Comparison of ENCODE assay signal across 27 cellular contexts in genomic region chr4:185998791-185999190, GRCh38.
A peak's percentile ranks its signal among the peaks of the same experiment; 100 is the strongest.
DNase-seq lines count a peak whose midpoint lies in the region; ATAC-seq and TF ChIP-seq lines count a peak whose summit lies in the region.
"Had no signal": no experiment of that assay in that cellular context is flagged by ENCODE, and none has a peak within 500 bp of the region (broad histone marks: within the 10 kb centered on the region; RNA-seq: fewer than 3 reads in every experiment).

No MANE protein-coding gene starts in this region.

- ATAC-seq in Right ventricle myocardium superior (ENCODE audit: poor library complexity) (peak; percentile 5), left cardiac atrium (no peak), upper lobe of left lung (ENCODE audit: low FRiP score in 2 of 2) (no peak)
- ATAC-seq: A549; activated naive CD4-positive, alpha-beta T cell treated with anti-CD3 and anti-CD28 coated beads, Interleukin-2, amount 50 U/mL, for 72 hours; body of pancreas; psoas muscle had no signal

- H2AFZ ChIP-seq in mammary epithelial cell (ENCODE audit: low read depth, low read length) = no peak overlapping the region
- H2AFZ ChIP-seq: GM23248 had no signal

- CTCF ChIA-PET in mammary epithelial cell (lab: Charles Lee; ENCODE audit: low non-redundant PET) = no interaction called here

- H3K36me3 ChIP-seq in right atrium auricular region = no peaks in the 10 kb centered on the region
- H3K36me3 ChIP-seq in mammary epithelial cell (ENCODE audit: insufficient read depth, low read length) = no peaks in the 10 kb centered on the region
- H3K36me3 ChIP-seq in upper lobe of left lung = no peaks in the 10 kb centered on the region
- H3K36me3 ChIP-seq: neutrophil, vagina had no signal

- TF ChIP-seq CTCF in astrocyte of the cerebellum (IDR thresholded peaks at IDR 0.05; ENCODE audit: low read depth, low read length, missing control alignments) (no peak), right atrium auricular region (IDR thresholded peaks at IDR 0.05) (no peak), mammary epithelial cell (conservative IDR thresholded peaks at IDR 0.05 in 1 of 2, IDR thresholded peaks at IDR 0.05 in 1 of 2; ENCODE audit: extremely low read depth in 1 of 2, insufficient read depth in 1 of 2, low read depth in 1 of 2, low read length in 2 of 2) (no peak), upper lobe of left lung (IDR thresholded peaks at IDR 0.05) (no peak)

- no peak for TF ChIP-seq EP300 in upper lobe of left lung (IDR thresholded peaks at IDR 0.05)

- 82% methylated on average over 5 of the region's 5 CpGs for WGBS in mammary epithelial cell (ENCODE audit: low coverage, missing lambda C conversion rate)
- WGBS in upper lobe of left lung, 2 donors = 82 to 90% methylated on average over 5 of the region's 5 CpGs

- H3K9me3 ChIP-seq in right atrium auricular region = no peaks in the 10 kb centered on the region
- no peaks in the 10 kb centered on the region for H3K9me3 ChIP-seq in mammary epithelial cell (replicated peaks; ENCODE audit: insufficient read depth, low read length)
- no peaks in the 10 kb centered on the region for H3K9me3 ChIP-seq in upper lobe of left lung
- H3K9me3 ChIP-seq: A549, body of pancreas, neutrophil, psoas muscle, SK-N-SH, testis, vagina had no signal

- H3K4me1 ChIP-seq in right atrium auricular region (peaks cover 0 to 7% of the 10 kb centered on the region in 2 donors), mammary epithelial cell (ENCODE audit: insufficient read depth, low read length) (no peaks in the 10 kb centered on the region), upper lobe of left lung (no peaks in the 10 kb centered on the region)
- H3K4me1 ChIP-seq: A549, body of pancreas, psoas muscle, testis, vagina had no signal

- H3K27me3 ChIP-seq in right atrium auricular region (no peaks in the 10 kb centered on the region), mammary epithelial cell (ENCODE audit: insufficient read depth, low read length) (no peaks in the 10 kb centered on the region), upper lobe of left lung (no peaks in the 10 kb centered on the region)
- H3K27me3 ChIP-seq: body of pancreas, neutrophil, testis, vagina had no signal

- H3K79me2 ChIP-seq in mammary epithelial cell (ENCODE audit: insufficient read depth, low read length) = no peaks in the 10 kb centered on the region

- H3K4me3 ChIP-seq in astrocyte of the cerebellum (ENCODE audit: low read depth, low read length) = no peak overlapping the region
- no peak overlapping the region for H3K4me3 ChIP-seq in right atrium auricular region
- H3K4me3 ChIP-seq in mammary epithelial cell (replicated peaks in 1 of 3; ENCODE audit: insufficient read depth in 1 of 3, low read depth in 2 of 3, low read length in 3 of 3) = no peak overlapping the region
- no peak overlapping the region for H3K4me3 ChIP-seq in upper lobe of left lung
- H3K4me3 ChIP-seq: A549, body of pancreas, GM23248, psoas muscle, testis, vagina had no signal

- no peaks in the 10 kb centered on the region for H4K20me1 ChIP-seq in mammary epithelial cell (ENCODE audit: insufficient read depth, low read length)

- TF ChIP-seq POLR2A in upper lobe of left lung (IDR thresholded peaks at IDR 0.05) = no peak

- no TSS peak for BruUV-seq in mammary epithelial cell (replicated peaks; lab: Mats Ljungman, UMichigan)

- dilution Hi-C loops in mammary epithelial cell (cut with HindIII; ENCODE audit: low sequenced_read_pairs) = no loop called here

- in situ Hi-C loops in astrocyte of the cerebellum (cut with HindIII; ENCODE audit: low sequenced_read_pairs) = no loop called here
- in situ Hi-C loops in mammary epithelial cell (cut with MboI; ENCODE audit: low sequenced_read_pairs in 2 of 2) = no loop called here

- H3K27ac ChIP-seq in right atrium auricular region = peak overlapping the region; percentile 60 to 79
- H3K27ac ChIP-seq in mammary epithelial cell (ENCODE audit: insufficient read depth, low read depth, low read length) = no peak overlapping the region
- no peak overlapping the region for H3K27ac ChIP-seq in caudate nucleus (ENCODE audit: low read depth, low read length)
- no peak overlapping the region for H3K27ac ChIP-seq in upper lobe of left lung
- H3K27ac ChIP-seq: A549, body of pancreas, GM23248, neutrophil, psoas muscle, RWPE1, testis, vagina had no signal

- DNase-seq in Right ventricle myocardium superior (no peak), left cardiac atrium (no peak), astrocyte of the cerebellum (ENCODE audit: low read depth) (peak; percentile 9), right atrium auricular region (ENCODE audit: low spot score) (no peak), mammary epithelial cell (no peak), caudate nucleus (lab: John Stamatoyannopoulos, UW) (no peak), upper lobe of left lung (no peak)
- no peak for DNase-seq in activated CD8-positive, alpha-beta memory T cell treated with anti-CD3 and anti-CD28 coated beads for 24 hours
- DNase-seq: activated CD4-positive, alpha-beta memory T cell treated with anti-CD3 and anti-CD28 coated beads, Interleukin-2, amount 10 ng/mL, durations not matched to agents 7 days and 5 days; activated CD4-positive, alpha-beta T cell treated with anti-CD3 and anti-CD28 coated beads for 1 hour; CD4-positive, alpha-beta memory T cell; effector CD4-positive, alpha-beta T cell; GM23248; kidney glomerular epithelial cell; NCI-H1048; NCI-H1694 treated with DMSO at 0.1 percent for 48 hours; psoas muscle; SK-N-SH; stimulated activated CD4-positive, alpha-beta T cell treated with anti-CD3 and anti-CD28 coated beads, Interleukin-15, amount 100 ng/mL, for 24 hours; stimulated activated naive CD4-positive, alpha-beta T cell treated with Interleukin-2 at 50 U/mL for 16 hours; testis had no signal

- H3K4me2 ChIP-seq in mammary epithelial cell (ENCODE audit: insufficient read depth, low read depth, low read length) = no peak overlapping the region
- H3K4me2 ChIP-seq: A549, SK-N-SH had no signal

- intact Hi-C loops in Right ventricle myocardium superior (cut with DNase I) (no loop called here), left cardiac atrium (cut with DNase I) (loop anchor here in 1 of 2 donors (5.0 kb wide), 1 partner anchor 71 kb away; no protein-coding TSS in a partner anchor), mammary epithelial cell (cut with micrococcal nuclease) (no loop called here)

- no peak overlapping the region for H3K9ac ChIP-seq in mammary epithelial cell (ENCODE audit: insufficient read depth, low read length)
- H3K9ac ChIP-seq: GM23248, SK-N-SH had no signal

Comparison
In these comparisons a context has a peak if more than half of its experiments do, and no peak if none do; other contexts are left out.
1. H3K27ac ChIP-seq: peak in right atrium auricular region (2 of 2); none in mammary epithelial cell (single experiment), caudate nucleus (single experiment) and upper lobe of left lung (0 of 4).